1 cellular context compared by ENCODE assay signal in genomic region chr14:74616996-74617700, GRCh38.
TF ChIP-seq lines count a peak whose summit lies in the region.

No MANE protein-coding gene starts in this region.

TF ChIP-seq in IMR-90, 13 proteins besides CTCF, POLR2A, EP300 and RAD21 (continued from another document):
- no peak for TF ChIP-seq CHD1 (IDR thresholded peaks at IDR 0.05; ENCODE audit: low read depth, low read length)
- TF ChIP-seq RFX5 (IDR thresholded peaks at IDR 0.05; ENCODE audit: low read depth, low read length) = no peak
- no peak for TF ChIP-seq MAZ (IDR thresholded peaks at IDR 0.05; ENCODE audit: borderline replicate concordance, low read depth, low read length)
- TF ChIP-seq ELK1 (IDR thresholded peaks at IDR 0.05; ENCODE audit: borderline replicate concordance, low read depth, low read length) = no peak
- TF ChIP-seq RCOR1 (IDR thresholded peaks at IDR 0.05; ENCODE audit: insufficient replicate concordance, low read length) = no peak
- TF ChIP-seq MXI1 (IDR thresholded peaks at IDR 0.05; ENCODE audit: borderline replicate concordance, low read depth, low read length) = no peak
- no peak for TF ChIP-seq NFE2L2 (IDR thresholded peaks at IDR 0.05; ENCODE audit: low read depth, low read length)
